Comparison of ENCODE assay signal across 1 cellular context in genomic region chr16:52543654-52544053, GRCh38.
TF ChIP-seq lines count a peak whose summit lies in the region.

No MANE protein-coding gene starts in this region.

TF ChIP-seq in GM23338, 12 proteins besides CTCF, POLR2A, EP300 and RAD21 (continued from another document):
- no peak for TF ChIP-seq REST (IDR thresholded peaks at IDR 0.05; ENCODE audit: unreplicated experiment)
- no peak for TF ChIP-seq ZNF114 (CRISPR knock-in tag; IDR thresholded peaks at IDR 0.05)
